14 cellular contexts compared by ENCODE assay signal in the genomic region with DNA sequence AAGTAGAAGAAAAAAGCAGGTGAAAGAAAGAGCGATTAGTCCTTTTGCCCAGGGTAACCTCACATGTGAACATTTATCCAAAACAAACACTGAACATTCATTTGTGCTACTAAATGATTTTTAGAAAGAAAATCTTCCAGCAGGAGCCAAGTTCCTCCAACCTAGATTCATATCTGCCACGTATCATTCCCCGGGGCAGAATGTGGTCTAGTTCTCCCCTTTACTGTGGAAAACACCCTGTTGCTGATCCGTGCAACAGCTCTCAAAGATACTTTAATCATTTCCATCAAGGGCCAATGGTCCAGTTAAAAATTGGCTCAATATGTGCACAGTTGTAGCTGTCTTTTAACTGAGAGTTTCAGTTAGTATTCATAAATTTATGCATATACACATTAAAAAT.
DNase-seq lines count a peak whose midpoint lies in the region; ATAC-seq and TF ChIP-seq lines count a peak whose summit lies in the region.
"Had no signal": no experiment of that assay in that cellular context is flagged by ENCODE, and none has a peak within 500 bp of the region (broad histone marks: within the 10 kb centered on the region; RNA-seq: fewer than 3 reads in every experiment).

No MANE protein-coding gene starts in this region.

- H4K91ac ChIP-seq in neuronal stem cell (ENCODE audit: low read depth, low read length, poor library complexity), result no peak overlapping the region

- peak; percentile 77 for ATAC-seq in Panc1
- ATAC-seq in omental fat pad (ENCODE audit: low FRiP score), result peak; percentile 34
- ATAC-seq in left ventricle myocardium superior, result no peak
- ATAC-seq: activated T-cell treated with anti-CD3 and anti-CD28 coated beads, Interleukin-2, amount 50 U/mL, for 4 hours had no signal

- H3K4me2 ChIP-seq in neuronal stem cell (ENCODE audit: insufficient read depth, low read length, poor library complexity, severe bottlenecking), result no peak overlapping the region

- no peak overlapping the region for H2BK120ac ChIP-seq in neuronal stem cell (ENCODE audit: low read depth, low read length)

- H3K18ac ChIP-seq in neuronal stem cell (ENCODE audit: low read length), result no peak overlapping the region

- no peak for TF ChIP-seq CTCF in Panc1 (IDR thresholded peaks at IDR 0.05)
- no peak for TF ChIP-seq CTCF in omental fat pad (IDR thresholded peaks at IDR 0.05)

- H3K36me3 ChIP-seq in Panc1 (ENCODE audit: control insufficient read depth, insufficient read depth, low read length) (no peaks in the 10 kb centered on the region), endocrine pancreas (ENCODE audit: control insufficient read depth, insufficient read depth, low read length) (no peaks in the 10 kb centered on the region), neuronal stem cell (replicated peaks in 1 of 2; ENCODE audit: control insufficient read depth in 2 of 2, insufficient read depth in 2 of 2, low read length in 2 of 2) (no peaks in the 10 kb centered on the region)
- H3K36me3 ChIP-seq: tibial artery had no signal

- no peak overlapping the region for H2BK12ac ChIP-seq in neuronal stem cell (ENCODE audit: low read length)

- H3K14ac ChIP-seq in neuronal stem cell (ENCODE audit: low read length), result no peak overlapping the region

- CTCF ChIA-PET in Panc1 (lab: Charles Lee), result no interaction called here

- in situ Hi-C loops in Panc1 (cut with HindIII; ENCODE audit: low pct_unique_long_range_greater_than_20kb, low sequenced_read_pairs), result no loop called here
- in situ Hi-C loops in ACHN (cut with HindIII; ENCODE audit: low pct_ligation_motif_present, low pct_unique_long_range_greater_than_20kb, low sequenced_read_pairs), result no loop called here

- no peak overlapping the region for H3K4ac ChIP-seq in neuronal stem cell (ENCODE audit: low read length)

- BruUV-seq in Panc1 (replicated peaks; lab: Mats Ljungman, UMichigan), result no TSS peak

- intact Hi-C loops in Panc1 (cut with micrococcal nuclease; ENCODE audit: unreplicated experiment) (no loop called here), left ventricle myocardium superior (cut with micrococcal nuclease) (no loop called here)

- H3K79me1 ChIP-seq in neuronal stem cell (ENCODE audit: low read depth, low read length), result no peaks in the 10 kb centered on the region

- no peak overlapping the region for H3K9ac ChIP-seq in endocrine pancreas (ENCODE audit: control insufficient read depth, insufficient read depth, low read length)
- no peak overlapping the region for H3K9ac ChIP-seq in neuronal stem cell (ENCODE audit: low read depth, low read length, poor library complexity)

- H3K4me3 ChIP-seq in Panc1 (ENCODE audit: low read depth in 2 of 2, low read length in 2 of 2) (no peak overlapping the region), endocrine pancreas (ENCODE audit: control insufficient read depth, insufficient read depth, low read length) (peak overlapping the region; percentile 37), neuronal stem cell (ENCODE audit: low read length in 2 of 2) (no peak overlapping the region)
- H3K4me3 ChIP-seq: tibial artery had no signal

- POLR2A ChIA-PET in Panc1 (lab: Charles Lee), result no interaction called here

- H3K4me1 ChIP-seq in Panc1 (ENCODE audit: control insufficient read depth, insufficient read depth, low read length) (peaks cover 18% of the 10 kb centered on the region), endocrine pancreas (ENCODE audit: control insufficient read depth, insufficient read depth, low read length) (peaks cover 15% of the 10 kb centered on the region), neuronal stem cell (ENCODE audit: control insufficient read depth in 2 of 2, insufficient read depth in 1 of 2, low read depth in 1 of 2, low read length in 2 of 2) (peaks cover 9 to 10% of the 10 kb centered on the region in 2 donors)

- H3K27ac ChIP-seq in Panc1 (ENCODE audit: low read length) (peak overlapping the region; percentile 74; the same call in 1 of the 2 replicates), neuronal stem cell (replicated peaks; ENCODE audit: low read length) (no peak overlapping the region)
- H3K27ac ChIP-seq: tibial artery had no signal

- DNase-seq in EH (ENCODE audit: low read depth), result peak; percentile 93
- DNase-seq in Panc1 (ENCODE audit: low read depth, low spot score), result no peak
- DNase-seq in omental fat pad (ENCODE audit: low spot score), result no peak
- DNase-seq in neuronal stem cell (ENCODE audit: low spot score), result no peak
- no peak for DNase-seq in left ventricle myocardium superior
- DNase-seq in epidermal melanocyte (ENCODE audit: insufficient read length, low spot score), result no peak
- DNase-seq in ACHN, result no peak
- DNase-seq: activated CD4-positive, alpha-beta T cell treated with anti-CD3 and anti-CD28 coated beads, Interleukin-2, amount 50 U/mL, for 1 hour; activated naive CD8-positive, alpha-beta T cell treated with anti-CD3 and anti-CD28 coated beads, Interleukin-2, amount 10 ng/mL, durations not matched to agents 7 days and 5 days; activated T-cell treated with anti-CD3 and anti-CD28 coated beads, Interleukin-2, amount 50 U/mL, for 4 hours; glutamatergic neuron; NCI-H1105; tibial artery had no signal

- no peak overlapping the region for H3K23ac ChIP-seq in neuronal stem cell (ENCODE audit: low read depth, low read length, poor library complexity)

- no peak overlapping the region for H2AFZ ChIP-seq in neuronal stem cell (ENCODE audit: low read length)

- no CpG with 5 or more reads among the region's 4 CpGs for WGBS in neuronal stem cell (ENCODE audit: extremely low coverage in 2 of 2, insufficient read length in 2 of 2, insufficient replicate concordance in 1 of 2), 2 donors

- no peak overlapping the region for H2AK5ac ChIP-seq in neuronal stem cell (ENCODE audit: low read depth, low read length)

- H3K9me3 ChIP-seq in Panc1 (ENCODE audit: control insufficient read depth, insufficient read depth, low read depth, low read length), result peaks cover 14% of the 10 kb centered on the region; the same call in 1 of the 2 replicates
- no peaks in the 10 kb centered on the region for H3K9me3 ChIP-seq in endocrine pancreas (ENCODE audit: control insufficient read depth, low read length)
- peaks cover 0 to 2% of the 10 kb centered on the region in 2 donors for H3K9me3 ChIP-seq in neuronal stem cell (replicated peaks in 1 of 2; ENCODE audit: control insufficient read depth in 2 of 2, insufficient read depth in 1 of 2, low read depth in 1 of 2, low read length in 2 of 2)
- H3K9me3 ChIP-seq: tibial artery had no signal

- H2BK15ac ChIP-seq in neuronal stem cell (ENCODE audit: low read length), result no peak overlapping the region

- H2BK5ac ChIP-seq in neuronal stem cell (ENCODE audit: low read length), result no peak overlapping the region

- H3K27me3 ChIP-seq in Panc1 (ENCODE audit: control insufficient read depth, insufficient read depth, low read length) (no peaks in the 10 kb centered on the region), endocrine pancreas (ENCODE audit: control insufficient read depth, insufficient read depth, low read length) (no peaks in the 10 kb centered on the region), neuronal stem cell (ENCODE audit: control insufficient read depth in 3 of 3, insufficient read depth in 3 of 3, low read depth in 1 of 3, low read length in 3 of 3) (no peaks in the 10 kb centered on the region)
- H3K27me3 ChIP-seq: tibial artery had no signal

- no peak overlapping the region for H4K8ac ChIP-seq in neuronal stem cell (ENCODE audit: low read depth, low read length)
